In the genomic region with DNA sequence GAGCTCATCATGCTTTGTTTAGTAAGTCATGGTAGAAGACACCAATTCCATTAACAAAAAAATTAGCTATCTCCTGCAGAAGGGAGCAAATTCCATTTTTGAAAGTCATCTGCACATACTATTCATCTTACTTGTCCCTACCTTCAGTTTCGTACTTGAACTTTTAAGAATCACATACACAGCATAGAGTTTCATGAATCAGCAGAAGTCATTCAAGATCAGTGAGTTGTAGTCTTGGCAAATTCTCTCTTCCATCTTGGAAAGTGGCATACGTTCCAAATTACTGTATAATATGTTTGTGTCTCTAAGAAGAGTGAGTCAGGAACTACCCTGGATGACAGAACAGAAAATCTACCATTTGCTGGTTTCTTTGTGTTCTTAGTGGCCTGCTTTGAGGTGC, we compare ENCODE assay signal across 19 cellular contexts. TPM values are rescaled to one million over a fixed set of nuclear protein-coding genes. Genes with fewer than 3 reads are reported as not detected.
DNase-seq lines count a peak whose midpoint lies in the region; ATAC-seq and TF ChIP-seq lines count a peak whose summit lies in the region.
"Had no signal": no experiment of that assay in that cellular context is flagged by ENCODE, and none has a peak within 500 bp of the region (broad histone marks: within the 10 kb centered on the region; RNA-seq: fewer than 3 reads in every experiment).

No MANE protein-coding gene starts in this region.

- no peaks in the 10 kb centered on the region for H3K9me3 Mint-ChIP-seq in osteocyte (ENCODE audit: unreplicated experiment)
- H3K9me3 Mint-ChIP-seq: activated CD4-positive, alpha-beta T cell treated with anti-CD3 and anti-CD28 coated beads, Interleukin-2, amount 10 ng/mL, durations not matched to agents 7 days and 5 days; activated naive CD4-positive, alpha-beta T cell treated with anti-CD3 and anti-CD28 coated beads, Interleukin-2, amount 50 U/mL, for 24 hours; effector memory CD8-positive, alpha-beta T cell had no signal

- H3K27ac ChIP-seq in osteoblast (ENCODE audit: low read depth, low read length) (peak overlapping the region; percentile 73), neuronal stem cell (replicated peaks; ENCODE audit: low read length) (no peak overlapping the region), ascending aorta (no peak overlapping the region)
- H3K27ac ChIP-seq: BLaER1 had no signal

- H3K27me3 ChIP-seq in osteoblast (ENCODE audit: insufficient read depth, low read length) = no peaks in the 10 kb centered on the region
- H3K27me3 ChIP-seq in neuronal stem cell (ENCODE audit: control insufficient read depth in 3 of 3, insufficient read depth in 3 of 3, low read depth in 1 of 3, low read length in 3 of 3) = no peaks in the 10 kb centered on the region
- H3K27me3 ChIP-seq in ascending aorta = no peaks in the 10 kb centered on the region
- H3K27me3 ChIP-seq: BLaER1, MG63 had no signal

- H3K36me3 Mint-ChIP-seq in osteocyte (ENCODE audit: unreplicated experiment) = no peaks in the 10 kb centered on the region

- no peak overlapping the region for H2AK5ac ChIP-seq in neuronal stem cell (ENCODE audit: low read depth, low read length)

- no peaks in the 10 kb centered on the region for H3K9me3 ChIP-seq in osteoblast (ENCODE audit: low read depth, low read length)
- peaks cover 0 to 11% of the 10 kb centered on the region in 2 donors for H3K9me3 ChIP-seq in neuronal stem cell (replicated peaks in 1 of 2; ENCODE audit: control insufficient read depth in 2 of 2, insufficient read depth in 1 of 2, low read depth in 1 of 2, low read length in 2 of 2)
- H3K9me3 ChIP-seq in ascending aorta = no peaks in the 10 kb centered on the region
- H3K9me3 ChIP-seq: MG63 had no signal

- H3K4me2 ChIP-seq in osteoblast (ENCODE audit: insufficient read depth, low read length) (peak overlapping the region; percentile 55), neuronal stem cell (ENCODE audit: insufficient read depth, low read length, poor library complexity, severe bottlenecking) (no peak overlapping the region)

- H3K4me1 Mint-ChIP-seq in osteocyte (ENCODE audit: unreplicated experiment) = no peaks in the 10 kb centered on the region

- H3K18ac ChIP-seq in neuronal stem cell (ENCODE audit: low read length) = no peak overlapping the region

- no peaks in the 10 kb centered on the region for H3K27me3 Mint-ChIP-seq in osteocyte (ENCODE audit: unreplicated experiment)
- H3K27me3 Mint-ChIP-seq: activated CD4-positive, alpha-beta T cell treated with anti-CD3 and anti-CD28 coated beads, Interleukin-2, amount 10 ng/mL, durations not matched to agents 7 days and 5 days; activated naive CD4-positive, alpha-beta T cell treated with anti-CD3 and anti-CD28 coated beads, Interleukin-2, amount 50 U/mL, for 24 hours; effector memory CD8-positive, alpha-beta T cell had no signal

- H4K8ac ChIP-seq in neuronal stem cell (ENCODE audit: low read depth, low read length) = no peak overlapping the region

- intact Hi-C loops in ascending aorta (cut with DNase I) = no loop called here

- no peak overlapping the region for H3K4ac ChIP-seq in neuronal stem cell (ENCODE audit: low read length)

- no CpG with 5 or more reads among the region's 2 CpGs for WGBS in neuronal stem cell (ENCODE audit: extremely low coverage in 2 of 2, insufficient read length in 2 of 2, insufficient replicate concordance in 1 of 2), 2 donors

- peak overlapping the region; percentile 35 for H2AFZ ChIP-seq in osteoblast (ENCODE audit: low read length)
- no peak overlapping the region for H2AFZ ChIP-seq in neuronal stem cell (ENCODE audit: low read length)

- no peak overlapping the region for H2BK5ac ChIP-seq in neuronal stem cell (ENCODE audit: low read length)

- H4K20me1 ChIP-seq in osteoblast (ENCODE audit: insufficient read depth, low read length) = no peaks in the 10 kb centered on the region

- no peak overlapping the region for H2BK15ac ChIP-seq in neuronal stem cell (ENCODE audit: low read length)

- H3K14ac ChIP-seq in neuronal stem cell (ENCODE audit: low read length) = no peak overlapping the region

- ATAC-seq in esophagus mucosa (peak; percentile 76), GM21360 (IDR thresholded peaks at IDR 0.05; ENCODE audit: unreplicated experiment) (no peak)
- ATAC-seq: effector memory CD8-positive, alpha-beta T cell had no signal

- DNase-seq in EH (ENCODE audit: low read depth) (peak; percentile 89), RKO (ENCODE audit: low spot score) (peak; percentile 26), osteoblast (ENCODE audit: insufficient read length, low spot score, missing footprints) (peak; percentile 84), neuronal stem cell (ENCODE audit: low spot score) (no peak), ascending aorta (ENCODE audit: low spot score in 2 of 2) (no peak), osteocyte (ENCODE audit: extremely low spot score, unreplicated experiment) (no peak)
- DNase-seq: activated CD4-positive, alpha-beta T cell treated with anti-CD3 and anti-CD28 coated beads, Interleukin-2, amount 10 ng/mL, durations not matched to agents 7 days and 5 days; activated T-cell treated with anti-CD3 and anti-CD28 coated beads, Interleukin-2, amount 50 U/mL, for 1 hour; central memory CD4-positive, alpha-beta T cell; DMS153; effector memory CD8-positive, alpha-beta T cell; MG63; NCI-H1694 treated with DMSO at 0.1 percent for 48 hours; stimulated activated CD4-positive, alpha-beta T cell treated with anti-CD3 and anti-CD28 coated beads, Interleukin-2, amount 100 ng/mL, for 24 hours had no signal

- no peak overlapping the region for H2BK120ac ChIP-seq in neuronal stem cell (ENCODE audit: low read depth, low read length)

- no peak overlapping the region for H3K9ac ChIP-seq in neuronal stem cell (ENCODE audit: low read depth, low read length, poor library complexity)
- H3K9ac ChIP-seq: BLaER1 had no signal

- H3K36me3 ChIP-seq in osteoblast (ENCODE audit: insufficient read depth, low read length) = no peaks in the 10 kb centered on the region
- peaks cover 0 to 16% of the 10 kb centered on the region in 2 donors for H3K36me3 ChIP-seq in neuronal stem cell (replicated peaks in 1 of 2; ENCODE audit: control insufficient read depth in 2 of 2, insufficient read depth in 2 of 2, low read length in 2 of 2)
- no peaks in the 10 kb centered on the region for H3K36me3 ChIP-seq in ascending aorta

- H3K4me3 ChIP-seq in osteoblast (ENCODE audit: insufficient read depth, low read length) (peak overlapping the region; percentile 1), neuronal stem cell (ENCODE audit: low read length in 2 of 2) (no peak overlapping the region), ascending aorta (no peak overlapping the region)
- H3K4me3 ChIP-seq: BLaER1, MG63 had no signal

- no peak overlapping the region for H3K4me3 Mint-ChIP-seq in osteocyte (ENCODE audit: unreplicated experiment)
- H3K4me3 Mint-ChIP-seq: activated CD4-positive, alpha-beta T cell treated with anti-CD3 and anti-CD28 coated beads, Interleukin-2, amount 10 ng/mL, durations not matched to agents 7 days and 5 days; activated naive CD4-positive, alpha-beta T cell treated with anti-CD3 and anti-CD28 coated beads, Interleukin-2, amount 50 U/mL, for 24 hours; effector memory CD8-positive, alpha-beta T cell; nephron had no signal

- H3K4me1 ChIP-seq in osteoblast (ENCODE audit: insufficient read depth, low read length) = peaks cover 5% of the 10 kb centered on the region
- no peaks in the 10 kb centered on the region for H3K4me1 ChIP-seq in neuronal stem cell (ENCODE audit: control insufficient read depth in 2 of 2, insufficient read depth in 1 of 2, low read depth in 1 of 2, low read length in 2 of 2)
- no peaks in the 10 kb centered on the region for H3K4me1 ChIP-seq in ascending aorta

- H3K79me2 ChIP-seq in osteoblast (ENCODE audit: insufficient read depth, low read length) = peaks cover 79% of the 10 kb centered on the region

- TF ChIP-seq CTCF in osteoblast (IDR thresholded peaks at IDR 0.05; ENCODE audit: extremely low read depth, low read depth, low read length) (no peak), ascending aorta (IDR thresholded peaks at IDR 0.05) (no peak), osteocyte (IDR thresholded peaks at IDR 0.05) (no peak)

- H4K91ac ChIP-seq in neuronal stem cell (ENCODE audit: low read depth, low read length, poor library complexity) = no peak overlapping the region

- no peak overlapping the region for H2BK12ac ChIP-seq in neuronal stem cell (ENCODE audit: low read length)

- H3K79me1 ChIP-seq in neuronal stem cell (ENCODE audit: low read depth, low read length) = peaks cover under 1% of the 10 kb centered on the region

- no peak overlapping the region for H3K23ac ChIP-seq in neuronal stem cell (ENCODE audit: low read depth, low read length, poor library complexity)

- H3K27ac Mint-ChIP-seq in osteocyte (ENCODE audit: unreplicated experiment) = no peak overlapping the region
- H3K27ac Mint-ChIP-seq: activated CD4-positive, alpha-beta T cell treated with anti-CD3 and anti-CD28 coated beads, Interleukin-2, amount 10 ng/mL, durations not matched to agents 7 days and 5 days; activated naive CD4-positive, alpha-beta T cell treated with anti-CD3 and anti-CD28 coated beads, Interleukin-2, amount 50 U/mL, for 24 hours; nephron had no signal

RNA-seq across cellular contexts. Expression of a gene that starts 14.1 kb away (rescaled TPM):
- total RNA-seq in esophagus mucosa (12.6 TPM), osteoblast (20.9 and 24.2 TPM in 2 replicates), ascending aorta (2.4 TPM), osteocyte (10.6 and 12.8 TPM in 2 replicates)
- 64.4 TPM for polyA plus RNA-seq in neuronal stem cell (2013, experiment 1 of 2)
- 72.3 TPM for polyA plus RNA-seq in neuronal stem cell (2013, experiment 2 of 2)

Comparison
In these comparisons a context has a peak if more than half of its experiments do, and no peak if none do; other contexts are left out.
1. DNase-seq: peak in EH (single experiment), RKO (single experiment) and osteoblast (single experiment); none in neuronal stem cell (single experiment), ascending aorta (0 of 2) and osteocyte (single experiment).